In genomic region chr10:27989357-27989756, GRCh38 we compare ENCODE assay signal across 3 cellular contexts. TPM values are rescaled to one million over a fixed set of nuclear protein-coding genes. Genes with fewer than 3 reads are reported as not detected.
"Had no signal": no experiment of that assay in that cellular context is flagged by ENCODE, and none has a peak within 500 bp of the region (broad histone marks: within the 10 kb centered on the region; RNA-seq: fewer than 3 reads in every experiment).

No MANE protein-coding gene starts in this region.

RNA-seq across cellular contexts. Expression of gene ODAD2, which starts 9.5 kb away (rescaled TPM):
- total RNA-seq: Peyer's patch, Right ventricle myocardium superior had no signal
- polyA plus RNA-seq: SK-N-SH had no signal
